1 cellular context compared by ENCODE assay signal in genomic region chr16:31187808-31188189, GRCh38.
TF ChIP-seq lines count a peak whose summit lies in the region.

No MANE protein-coding gene starts in this region.

TF ChIP-seq in GM12878, 131 proteins besides CTCF, POLR2A, EP300 and RAD21:
- no peak for TF ChIP-seq RFX5 (IDR thresholded peaks at IDR 0.05; ENCODE audit: low read depth, low read length)
- no peak for TF ChIP-seq BCL11A (IDR thresholded peaks at IDR 0.05; ENCODE audit: low read depth, low read length)
- TF ChIP-seq RELB (IDR thresholded peaks at IDR 0.05; ENCODE audit: low read depth), result no peak
- no peak for TF ChIP-seq ETV6 (conservative IDR thresholded peaks at IDR 0.05 in 1 of 2, IDR thresholded peaks at IDR 0.05 in 1 of 2; ENCODE audit: borderline replicate concordance in 1 of 2, low read depth in 1 of 2)
- no peak for TF ChIP-seq STAT3 (IDR thresholded peaks at IDR 0.05; ENCODE audit: low read depth, low read length)
- TF ChIP-seq POLR2AphosphoS2 (IDR thresholded peaks at IDR 0.05; ENCODE audit: low read depth, low read length), result 0 out of 2 replicates have a peak, but pooled peaks have one; percentile 7
- no peak for TF ChIP-seq CHD4 (IDR thresholded peaks at IDR 0.05)
- no peak for TF ChIP-seq SPI1 (IDR thresholded peaks at IDR 0.05; ENCODE audit: borderline replicate concordance, insufficient read depth, low read depth, low read length)
- TF ChIP-seq MAX (IDR thresholded peaks at IDR 0.05; ENCODE audit: low read depth, low read length), result no peak
- TF ChIP-seq EED (IDR thresholded peaks at IDR 0.05; ENCODE audit: low read depth), result no peak
- no peak for TF ChIP-seq HSF1 (IDR thresholded peaks at IDR 0.05; ENCODE audit: low read depth, low read length)
- peak; percentile 44; the same call in 1 of the 2 replicates for TF ChIP-seq POLR2AphosphoS5 (IDR thresholded peaks at IDR 0.05; ENCODE audit: low read length)
- TF ChIP-seq DPF2 (IDR thresholded peaks at IDR 0.05), result no peak
- TF ChIP-seq SMARCA5 (IDR thresholded peaks at IDR 0.05), result no peak
- no peak for TF ChIP-seq BRCA1 (IDR thresholded peaks at IDR 0.05; ENCODE audit: low read depth, low read length)
- TF ChIP-seq SP1 (IDR thresholded peaks at IDR 0.05; ENCODE audit: low read depth, low read length), result no peak
- TF ChIP-seq NFIC (IDR thresholded peaks at IDR 0.05; ENCODE audit: low read depth, low read length), result no peak
